In the genomic region with DNA sequence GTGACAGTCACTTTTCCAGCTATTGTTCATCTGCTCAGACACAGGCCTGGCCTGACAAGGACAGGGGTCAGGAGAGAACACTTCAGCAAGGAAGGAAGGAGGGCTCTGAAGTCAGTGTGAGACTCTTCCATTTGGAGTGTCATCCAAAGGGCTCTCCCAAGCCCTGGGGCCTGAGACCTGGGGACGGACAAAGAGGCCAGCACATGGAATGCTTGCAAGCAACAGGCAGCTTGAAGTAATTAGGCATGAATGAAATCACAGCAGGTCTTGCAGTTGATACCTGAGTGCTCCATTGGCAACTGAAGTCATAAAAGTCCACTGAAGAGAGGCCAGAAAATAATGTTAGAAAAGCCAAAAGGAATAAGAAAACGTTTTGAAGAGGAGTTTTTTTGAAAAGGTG, we compare ENCODE assay signal across 14 cellular contexts.
DNase-seq lines count a peak whose midpoint lies in the region; ATAC-seq and TF ChIP-seq lines count a peak whose summit lies in the region.
"Had no signal": no experiment of that assay in that cellular context is flagged by ENCODE, and none has a peak within 500 bp of the region (broad histone marks: within the 10 kb centered on the region; RNA-seq: fewer than 3 reads in every experiment).

No MANE protein-coding gene starts in this region.

- H3K4me1 ChIP-seq in endodermal cell (ENCODE audit: control insufficient read depth, insufficient read depth, low read length) (peaks cover 9% of the 10 kb centered on the region), mesendoderm (ENCODE audit: control insufficient read depth, low read depth, low read length) (peaks cover 3% of the 10 kb centered on the region)

- no peak overlapping the region for H2BK5ac ChIP-seq in mesendoderm (ENCODE audit: low read length)

- H3K23ac ChIP-seq in mesendoderm (ENCODE audit: low read length), result no peak overlapping the region

- peak overlapping the region; percentile 29 for H3K27ac ChIP-seq in endodermal cell (ENCODE audit: low read depth, low read length)
- H3K27ac ChIP-seq in mesendoderm (ENCODE audit: low read depth, low read length), result no peak overlapping the region
- H3K27ac ChIP-seq: HL-60 had no signal

- peaks cover 2% of the 10 kb centered on the region for H3K9me3 ChIP-seq in endodermal cell (ENCODE audit: control insufficient read depth, low read length)

- H2BK120ac ChIP-seq in mesendoderm (ENCODE audit: low read depth, low read length), result no peak overlapping the region

- 67 to 72% methylated on average over 2 of the region's 2 CpGs for WGBS in endodermal cell (ENCODE audit: insufficient coverage in 1 of 2, insufficient read length in 1 of 2), 2 experiments
- WGBS in mesendoderm (ENCODE audit: extremely low coverage, insufficient coverage, low lambda C conversion rate), result no CpG with 5 or more reads among the region's 2 CpGs

- no peaks in the 10 kb centered on the region for H3K9me3 Mint-ChIP-seq in endodermal cell
- H3K9me3 Mint-ChIP-seq: CD4-positive, alpha-beta T cell; HFFc6 had no signal

- no peaks in the 10 kb centered on the region for H3K79me1 ChIP-seq in mesendoderm (ENCODE audit: low read length)

- no peak overlapping the region for H3K18ac ChIP-seq in mesendoderm (ENCODE audit: low read length)

- no peak overlapping the region for H2BK15ac ChIP-seq in mesendoderm (replicated peaks; ENCODE audit: low read depth)

- TF ChIP-seq CTCF in endodermal cell (conservative IDR thresholded peaks at IDR 0.05) (no peak), GM13976 (IDR thresholded peaks at IDR 0.05; ENCODE audit: borderline replicate concordance, control extremely low read depth, extremely low read depth, insufficient read depth, missing control alignments) (no peak)

- H4K8ac ChIP-seq in mesendoderm (ENCODE audit: low read depth, low read length), result no peak overlapping the region

- no peak overlapping the region for H3K56ac ChIP-seq in mesendoderm (ENCODE audit: low read length)

- H4K5ac ChIP-seq in mesendoderm (ENCODE audit: low read length), result no peak overlapping the region

- H3K79me2 ChIP-seq in mesendoderm (ENCODE audit: control insufficient read depth, insufficient read depth, low read length), result no peaks in the 10 kb centered on the region

- no peaks in the 10 kb centered on the region for H3K36me3 Mint-ChIP-seq in endodermal cell (ENCODE audit: low read depth)

- H2AK5ac ChIP-seq in mesendoderm (ENCODE audit: low read length), result no peak overlapping the region

- H3K36me3 ChIP-seq in endodermal cell (ENCODE audit: control insufficient read depth, insufficient read depth, low read length) (no peaks in the 10 kb centered on the region), mesendoderm (ENCODE audit: control insufficient read depth, insufficient read depth, low read length) (no peaks in the 10 kb centered on the region)

- H3K4me3 Mint-ChIP-seq in endodermal cell, result no peak overlapping the region
- H3K4me3 Mint-ChIP-seq: B cell; CD4-positive, alpha-beta T cell; HFFc6 had no signal

- H3K27me3 ChIP-seq in endodermal cell (ENCODE audit: control insufficient read depth, insufficient read depth, low read length, poor library complexity, severe bottlenecking), result no peaks in the 10 kb centered on the region
- H3K27me3 ChIP-seq in mesendoderm (ENCODE audit: insufficient read depth, low read length, poor library complexity), result no peaks in the 10 kb centered on the region

- in situ Hi-C loops in GM13976 (cut with MboI; ENCODE audit: low sequenced_read_pairs, unreplicated experiment), result no loop called here

- ATAC-seq in HG02981 (IDR thresholded peaks at IDR 0.05; ENCODE audit: unreplicated experiment), result no peak

- peaks cover 23% of the 10 kb centered on the region for H3K4me1 Mint-ChIP-seq in endodermal cell
- H3K4me1 Mint-ChIP-seq: B cell had no signal

- H3K4me3 ChIP-seq in endodermal cell (ENCODE audit: low read length) (no peak overlapping the region), mesendoderm (ENCODE audit: low read length) (no peak overlapping the region)

- H3K9ac ChIP-seq in endodermal cell (ENCODE audit: extremely low read depth, low read length, poor library complexity, severe bottlenecking) (no peak overlapping the region), mesendoderm (ENCODE audit: low read length) (no peak overlapping the region)

- DNase-seq in NCI-H146 treated with DMSO at 0.1 percent for 48 hours (lab: John Stamatoyannopoulos, UW; ENCODE audit: unreplicated experiment), result peak; percentile 56
- DNase-seq in endodermal cell, result no peak
- DNase-seq in mesendoderm, result peak; percentile 62
- DNase-seq in GM13976 (ENCODE audit: low spot score), result no peak
- no peak for DNase-seq in NCI-H1417 (lab: John Stamatoyannopoulos, UW)
- DNase-seq in cortex of kidney (lab: John Stamatoyannopoulos, UW), result no peak
- DNase-seq: C1 segment of cervical spinal cord; CD4-positive, alpha-beta T cell; DMS79; HCEC 1CT; HFFc6 had no signal

- no peak overlapping the region for H3K27ac Mint-ChIP-seq in endodermal cell
- H3K27ac Mint-ChIP-seq: B cell; CD4-positive, alpha-beta T cell; HFFc6 had no signal

- peaks cover 2% of the 10 kb centered on the region for H3K27me3 Mint-ChIP-seq in endodermal cell (ENCODE audit: insufficient read depth)
- H3K27me3 Mint-ChIP-seq: CD4-positive, alpha-beta T cell had no signal

- H3K4me2 ChIP-seq in mesendoderm (ENCODE audit: low read length), result no peak overlapping the region

- H3K4ac ChIP-seq in mesendoderm (ENCODE audit: low read depth, low read length), result no peak overlapping the region

Comparison
In these comparisons a context has a peak if more than half of its experiments do, and no peak if none do; other contexts are left out.
1. DNase-seq: peak in NCI-H146 treated with DMSO at 0.1 percent for 48 hours (single experiment) and mesendoderm (single experiment); none in endodermal cell (single experiment), GM13976 (single experiment), NCI-H1417 (0 of 3) and cortex of kidney (single experiment).